1 cellular context compared by ENCODE assay signal in the genomic region with DNA sequence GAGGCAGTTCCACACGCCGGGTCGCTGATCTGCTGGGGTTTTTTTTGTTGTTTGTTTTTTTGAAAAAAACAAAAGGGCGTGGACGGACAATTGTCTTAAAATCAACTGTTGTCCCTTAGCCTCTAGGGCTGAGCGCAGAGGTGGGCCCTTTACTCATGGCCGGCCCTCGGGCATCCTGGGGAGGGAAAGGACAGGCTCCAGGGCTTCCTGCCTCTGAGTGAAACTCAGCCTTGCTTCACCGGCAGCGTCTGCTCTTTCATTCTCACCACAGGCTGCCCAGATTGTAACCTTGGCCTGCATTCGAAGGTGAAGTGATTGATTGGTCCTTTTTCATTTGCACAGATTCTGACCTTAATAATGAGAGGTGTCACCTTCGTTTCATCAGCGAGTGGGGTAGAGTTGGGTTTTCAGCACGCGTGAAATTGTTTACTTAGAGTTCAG.
TF ChIP-seq lines count a peak whose summit lies in the region.

No MANE protein-coding gene starts in this region.

TF ChIP-seq in HepG2, 621 proteins besides CTCF, POLR2A, EP300 and RAD21 (continued from another document and continues in another):
- TF ChIP-seq CBFB (CRISPR knock-in tag; IDR thresholded peaks at IDR 0.05) (no peak), TBX2 (CRISPR knock-in tag; IDR thresholded peaks at IDR 0.05; ENCODE audit: borderline replicate concordance) (no peak), AHR (CRISPR knock-in tag; IDR thresholded peaks at IDR 0.05) (no peak; the same call in 1 of the 2 replicates), ZNF788 (CRISPR knock-in tag; IDR thresholded peaks at IDR 0.05; ENCODE audit: borderline replicate concordance) (no peak), NFKBIZ (CRISPR knock-in tag; IDR thresholded peaks at IDR 0.05) (no peak), ZNF780A (CRISPR knock-in tag; IDR thresholded peaks at IDR 0.05) (no peak), NCOA2 (CRISPR knock-in tag; IDR thresholded peaks at IDR 0.05) (no peak), ZNF225 (CRISPR knock-in tag; IDR thresholded peaks at IDR 0.05) (no peak), NR2F2 (IDR thresholded peaks at IDR 0.05; ENCODE audit: borderline replicate concordance, low read depth) (no peak), TCF7L2 (IDR thresholded peaks at IDR 0.05; ENCODE audit: low read depth, low read length) (no peak), ZNF282 (IDR thresholded peaks at IDR 0.05; ENCODE audit: partially characterized antibody) (no peak), POGZ (CRISPR knock-in tag; IDR thresholded peaks at IDR 0.05) (no peak), SIX4 (CRISPR knock-in tag; IDR thresholded peaks at IDR 0.05) (no peak), KDM5A (IDR thresholded peaks at IDR 0.05; ENCODE audit: borderline replicate concordance, low read length) (peak; percentile 66; the same call in 1 of the 2 replicates), MTA1 (CRISPR knock-in tag; IDR thresholded peaks at IDR 0.05; ENCODE audit: borderline replicate concordance) (no peak), ZNF160 (CRISPR knock-in tag; IDR thresholded peaks at IDR 0.05) (no peak), FOXC1 (CRISPR knock-in tag; IDR thresholded peaks at IDR 0.05; ENCODE audit: borderline replicate concordance) (no peak), RFX1 (IDR thresholded peaks at IDR 0.05) (no peak), PRPF4 (IDR thresholded peaks at IDR 0.05; ENCODE audit: low read depth, low read length, poor library complexity, severe bottlenecking) (no peak), SP2 (CRISPR knock-in tag; IDR thresholded peaks at IDR 0.05) (no peak), CCAR2 (optimal IDR thresholded peaks at IDR 0.05; ENCODE audit: low read depth, low read length) (no peak), SMYD3 (CRISPR knock-in tag; IDR thresholded peaks at IDR 0.05) (no peak), REPIN1 (CRISPR knock-in tag; IDR thresholded peaks at IDR 0.05; ENCODE audit: borderline replicate concordance, low read depth) (no peak), MBNL3 (CRISPR knock-in tag; conservative IDR thresholded peaks at IDR 0.05) (no peak), NCOA5 (CRISPR knock-in tag; IDR thresholded peaks at IDR 0.05) (no peak), ZNF44 (CRISPR knock-in tag; IDR thresholded peaks at IDR 0.05) (0 out of 2 replicates have a peak, but pooled peaks have one; percentile 55), HMGA1 (CRISPR knock-in tag; conservative IDR thresholded peaks at IDR 0.05) (no peak), TGIF2 (CRISPR knock-in tag; IDR thresholded peaks at IDR 0.05) (0 out of 2 replicates have a peak, but pooled peaks have one; percentile 59), ATM (IDR thresholded peaks at IDR 0.05; ENCODE audit: borderline replicate concordance) (no peak), FOXA1 (IDR thresholded peaks at IDR 0.05) (no peak), FOXA1 (CRISPR knock-in tag; IDR thresholded peaks at IDR 0.05) (no peak), ZNF670 (CRISPR knock-in tag; IDR thresholded peaks at IDR 0.05; ENCODE audit: borderline replicate concordance) (0 out of 2 replicates have a peak, but pooled peaks have one; percentile 37), ZFAT (CRISPR knock-in tag; conservative IDR thresholded peaks at IDR 0.05) (no peak), MXD4 (CRISPR knock-in tag; IDR thresholded peaks at IDR 0.05) (no peak), ELF4 (CRISPR knock-in tag; IDR thresholded peaks at IDR 0.05; ENCODE audit: borderline replicate concordance) (no peak), SRF (IDR thresholded peaks at IDR 0.05; ENCODE audit: low read depth, low read length) (no peak), ZFP36L1 (CRISPR knock-in tag; IDR thresholded peaks at IDR 0.05) (no peak), NCOR1 (IDR thresholded peaks at IDR 0.05; ENCODE audit: borderline replicate concordance, low read length) (no peak), LCORL (IDR thresholded peaks at IDR 0.05) (no peak), LCORL (CRISPR knock-in tag; IDR thresholded peaks at IDR 0.05) (0 out of 2 replicates have a peak, but pooled peaks have one; percentile 25), ARID2 (CRISPR knock-in tag; IDR thresholded peaks at IDR 0.05; ENCODE audit: borderline replicate concordance) (peak; percentile 15; the same call in 1 of the 2 replicates), ZBTB20 (CRISPR knock-in tag; IDR thresholded peaks at IDR 0.05; ENCODE audit: borderline replicate concordance, low read depth) (no peak)
- TF ChIP-seq, protein P1, sequence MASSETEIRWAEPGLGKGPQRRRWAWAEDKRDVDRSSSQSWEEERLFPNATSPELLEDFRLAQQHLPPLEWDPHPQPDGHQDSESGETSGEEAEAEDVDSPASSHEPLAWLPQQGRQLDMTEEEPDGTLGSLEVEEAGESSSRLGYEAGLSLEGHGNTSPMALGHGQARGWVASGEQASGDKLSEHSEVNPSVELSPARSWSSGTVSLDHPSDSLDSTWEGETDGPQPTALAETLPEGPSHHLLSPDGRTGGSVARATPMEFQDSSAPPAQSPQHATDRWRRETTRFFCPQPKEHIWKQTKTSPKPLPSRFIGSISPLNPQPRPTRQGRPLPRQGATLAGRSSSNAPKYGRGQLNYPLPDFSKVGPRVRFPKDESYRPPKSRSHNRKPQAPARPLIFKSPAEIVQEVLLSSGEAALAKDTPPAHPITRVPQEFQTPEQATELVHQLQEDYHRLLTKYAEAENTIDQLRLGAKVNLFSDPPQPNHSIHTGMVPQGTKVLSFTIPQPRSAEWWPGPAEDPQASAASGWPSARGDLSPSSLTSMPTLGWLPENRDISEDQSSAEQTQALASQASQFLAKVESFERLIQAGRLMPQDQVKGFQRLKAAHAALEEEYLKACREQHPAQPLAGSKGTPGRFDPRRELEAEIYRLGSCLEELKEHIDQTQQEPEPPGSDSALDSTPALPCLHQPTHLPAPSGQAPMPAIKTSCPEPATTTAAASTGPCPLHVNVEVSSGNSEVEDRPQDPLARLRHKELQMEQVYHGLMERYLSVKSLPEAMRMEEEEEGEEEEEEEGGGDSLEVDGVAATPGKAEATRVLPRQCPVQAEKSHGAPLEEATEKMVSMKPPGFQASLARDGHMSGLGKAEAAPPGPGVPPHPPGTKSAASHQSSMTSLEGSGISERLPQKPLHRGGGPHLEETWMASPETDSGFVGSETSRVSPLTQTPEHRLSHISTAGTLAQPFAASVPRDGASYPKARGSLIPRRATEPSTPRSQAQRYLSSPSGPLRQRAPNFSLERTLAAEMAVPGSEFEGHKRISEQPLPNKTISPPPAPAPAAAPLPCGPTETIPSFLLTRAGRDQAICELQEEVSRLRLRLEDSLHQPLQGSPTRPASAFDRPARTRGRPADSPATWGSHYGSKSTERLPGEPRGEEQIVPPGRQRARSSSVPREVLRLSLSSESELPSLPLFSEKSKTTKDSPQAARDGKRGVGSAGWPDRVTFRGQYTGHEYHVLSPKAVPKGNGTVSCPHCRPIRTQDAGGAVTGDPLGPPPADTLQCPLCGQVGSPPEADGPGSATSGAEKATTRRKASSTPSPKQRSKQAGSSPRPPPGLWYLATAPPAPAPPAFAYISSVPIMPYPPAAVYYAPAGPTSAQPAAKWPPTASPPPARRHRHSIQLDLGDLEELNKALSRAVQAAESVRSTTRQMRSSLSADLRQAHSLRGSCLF (CRISPR knock-in tag; IDR thresholded peaks at IDR 0.05; ENCODE audit: borderline replicate concordance): no peak
- TF ChIP-seq, protein P2, sequence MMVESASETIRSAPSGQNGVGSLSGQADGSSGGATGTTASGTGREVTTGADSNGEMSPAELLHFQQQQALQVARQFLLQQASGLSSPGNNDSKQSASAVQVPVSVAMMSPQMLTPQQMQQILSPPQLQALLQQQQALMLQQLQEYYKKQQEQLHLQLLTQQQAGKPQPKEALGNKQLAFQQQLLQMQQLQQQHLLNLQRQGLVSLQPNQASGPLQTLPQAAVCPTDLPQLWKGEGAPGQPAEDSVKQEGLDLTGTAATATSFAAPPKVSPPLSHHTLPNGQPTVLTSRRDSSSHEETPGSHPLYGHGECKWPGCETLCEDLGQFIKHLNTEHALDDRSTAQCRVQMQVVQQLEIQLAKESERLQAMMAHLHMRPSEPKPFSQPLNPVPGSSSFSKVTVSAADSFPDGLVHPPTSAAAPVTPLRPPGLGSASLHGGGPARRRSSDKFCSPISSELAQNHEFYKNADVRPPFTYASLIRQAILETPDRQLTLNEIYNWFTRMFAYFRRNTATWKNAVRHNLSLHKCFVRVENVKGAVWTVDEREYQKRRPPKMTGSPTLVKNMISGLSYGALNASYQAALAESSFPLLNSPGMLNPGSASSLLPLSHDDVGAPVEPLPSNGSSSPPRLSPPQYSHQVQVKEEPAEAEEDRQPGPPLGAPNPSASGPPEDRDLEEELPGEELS (CRISPR knock-in tag; IDR thresholded peaks at IDR 0.05): no peak
- TF ChIP-seq, protein P3, sequence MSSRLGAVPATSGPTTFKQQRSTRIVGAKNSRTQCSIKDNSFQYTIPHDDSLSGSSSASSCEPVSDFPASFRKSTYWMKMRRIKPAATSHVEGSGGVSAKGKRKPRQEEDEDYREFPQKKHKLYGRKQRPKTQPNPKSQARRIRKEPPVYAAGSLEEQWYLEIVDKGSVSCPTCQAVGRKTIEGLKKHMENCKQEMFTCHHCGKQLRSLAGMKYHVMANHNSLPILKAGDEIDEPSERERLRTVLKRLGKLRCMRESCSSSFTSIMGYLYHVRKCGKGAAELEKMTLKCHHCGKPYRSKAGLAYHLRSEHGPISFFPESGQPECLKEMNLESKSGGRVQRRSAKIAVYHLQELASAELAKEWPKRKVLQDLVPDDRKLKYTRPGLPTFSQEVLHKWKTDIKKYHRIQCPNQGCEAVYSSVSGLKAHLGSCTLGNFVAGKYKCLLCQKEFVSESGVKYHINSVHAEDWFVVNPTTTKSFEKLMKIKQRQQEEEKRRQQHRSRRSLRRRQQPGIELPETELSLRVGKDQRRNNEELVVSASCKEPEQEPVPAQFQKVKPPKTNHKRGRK (CRISPR knock-in tag; IDR thresholded peaks at IDR 0.05): peak; percentile 41; the same call in 1 of the 2 replicates
- TF ChIP-seq, protein P4, sequence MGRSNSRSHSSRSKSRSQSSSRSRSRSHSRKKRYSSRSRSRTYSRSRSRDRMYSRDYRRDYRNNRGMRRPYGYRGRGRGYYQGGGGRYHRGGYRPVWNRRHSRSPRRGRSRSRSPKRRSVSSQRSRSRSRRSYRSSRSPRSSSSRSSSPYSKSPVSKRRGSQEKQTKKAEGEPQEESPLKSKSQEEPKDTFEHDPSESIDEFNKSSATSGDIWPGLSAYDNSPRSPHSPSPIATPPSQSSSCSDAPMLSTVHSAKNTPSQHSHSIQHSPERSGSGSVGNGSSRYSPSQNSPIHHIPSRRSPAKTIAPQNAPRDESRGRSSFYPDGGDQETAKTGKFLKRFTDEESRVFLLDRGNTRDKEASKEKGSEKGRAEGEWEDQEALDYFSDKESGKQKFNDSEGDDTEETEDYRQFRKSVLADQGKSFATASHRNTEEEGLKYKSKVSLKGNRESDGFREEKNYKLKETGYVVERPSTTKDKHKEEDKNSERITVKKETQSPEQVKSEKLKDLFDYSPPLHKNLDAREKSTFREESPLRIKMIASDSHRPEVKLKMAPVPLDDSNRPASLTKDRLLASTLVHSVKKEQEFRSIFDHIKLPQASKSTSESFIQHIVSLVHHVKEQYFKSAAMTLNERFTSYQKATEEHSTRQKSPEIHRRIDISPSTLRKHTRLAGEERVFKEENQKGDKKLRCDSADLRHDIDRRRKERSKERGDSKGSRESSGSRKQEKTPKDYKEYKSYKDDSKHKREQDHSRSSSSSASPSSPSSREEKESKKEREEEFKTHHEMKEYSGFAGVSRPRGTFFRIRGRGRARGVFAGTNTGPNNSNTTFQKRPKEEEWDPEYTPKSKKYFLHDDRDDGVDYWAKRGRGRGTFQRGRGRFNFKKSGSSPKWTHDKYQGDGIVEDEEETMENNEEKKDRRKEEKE (IDR thresholded peaks at IDR 0.05): no peak
- TF ChIP-seq, protein P5, sequence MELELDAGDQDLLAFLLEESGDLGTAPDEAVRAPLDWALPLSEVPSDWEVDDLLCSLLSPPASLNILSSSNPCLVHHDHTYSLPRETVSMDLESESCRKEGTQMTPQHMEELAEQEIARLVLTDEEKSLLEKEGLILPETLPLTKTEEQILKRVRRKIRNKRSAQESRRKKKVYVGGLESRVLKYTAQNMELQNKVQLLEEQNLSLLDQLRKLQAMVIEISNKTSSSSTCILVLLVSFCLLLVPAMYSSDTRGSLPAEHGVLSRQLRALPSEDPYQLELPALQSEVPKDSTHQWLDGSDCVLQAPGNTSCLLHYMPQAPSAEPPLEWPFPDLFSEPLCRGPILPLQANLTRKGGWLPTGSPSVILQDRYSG (CRISPR knock-in tag; IDR thresholded peaks at IDR 0.05): no peak
- TF ChIP-seq, protein P6, sequence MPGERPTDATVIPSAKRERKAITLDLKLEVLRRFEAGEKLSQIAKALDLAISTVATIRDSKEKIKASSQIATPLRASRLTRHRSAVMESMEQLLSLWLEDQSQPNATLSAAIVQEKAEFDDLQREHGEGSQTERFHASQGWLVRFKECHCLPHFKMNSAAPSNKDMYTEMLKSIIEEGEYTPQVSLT (CRISPR knock-in tag; IDR thresholded peaks at IDR 0.05; ENCODE audit: borderline replicate concordance, low read depth): no peak
- TF ChIP-seq, protein P7, sequence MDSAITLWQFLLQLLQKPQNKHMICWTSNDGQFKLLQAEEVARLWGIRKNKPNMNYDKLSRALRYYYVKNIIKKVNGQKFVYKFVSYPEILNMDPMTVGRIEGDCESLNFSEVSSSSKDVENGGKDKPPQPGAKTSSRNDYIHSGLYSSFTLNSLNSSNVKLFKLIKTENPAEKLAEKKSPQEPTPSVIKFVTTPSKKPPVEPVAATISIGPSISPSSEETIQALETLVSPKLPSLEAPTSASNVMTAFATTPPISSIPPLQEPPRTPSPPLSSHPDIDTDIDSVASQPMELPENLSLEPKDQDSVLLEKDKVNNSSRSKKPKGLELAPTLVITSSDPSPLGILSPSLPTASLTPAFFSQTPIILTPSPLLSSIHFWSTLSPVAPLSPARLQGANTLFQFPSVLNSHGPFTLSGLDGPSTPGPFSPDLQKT (CRISPR knock-in tag; IDR thresholded peaks at IDR 0.05; ENCODE audit: borderline replicate concordance): no peak
- TF ChIP-seq, protein P8, sequence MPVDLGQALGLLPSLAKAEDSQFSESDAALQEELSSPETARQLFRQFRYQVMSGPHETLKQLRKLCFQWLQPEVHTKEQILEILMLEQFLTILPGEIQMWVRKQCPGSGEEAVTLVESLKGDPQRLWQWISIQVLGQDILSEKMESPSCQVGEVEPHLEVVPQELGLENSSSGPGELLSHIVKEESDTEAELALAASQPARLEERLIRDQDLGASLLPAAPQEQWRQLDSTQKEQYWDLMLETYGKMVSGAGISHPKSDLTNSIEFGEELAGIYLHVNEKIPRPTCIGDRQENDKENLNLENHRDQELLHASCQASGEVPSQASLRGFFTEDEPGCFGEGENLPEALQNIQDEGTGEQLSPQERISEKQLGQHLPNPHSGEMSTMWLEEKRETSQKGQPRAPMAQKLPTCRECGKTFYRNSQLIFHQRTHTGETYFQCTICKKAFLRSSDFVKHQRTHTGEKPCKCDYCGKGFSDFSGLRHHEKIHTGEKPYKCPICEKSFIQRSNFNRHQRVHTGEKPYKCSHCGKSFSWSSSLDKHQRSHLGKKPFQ (CRISPR knock-in tag; IDR thresholded peaks at IDR 0.05; ENCODE audit: insufficient replicate concordance): no peak
- TF ChIP-seq, protein P9, sequence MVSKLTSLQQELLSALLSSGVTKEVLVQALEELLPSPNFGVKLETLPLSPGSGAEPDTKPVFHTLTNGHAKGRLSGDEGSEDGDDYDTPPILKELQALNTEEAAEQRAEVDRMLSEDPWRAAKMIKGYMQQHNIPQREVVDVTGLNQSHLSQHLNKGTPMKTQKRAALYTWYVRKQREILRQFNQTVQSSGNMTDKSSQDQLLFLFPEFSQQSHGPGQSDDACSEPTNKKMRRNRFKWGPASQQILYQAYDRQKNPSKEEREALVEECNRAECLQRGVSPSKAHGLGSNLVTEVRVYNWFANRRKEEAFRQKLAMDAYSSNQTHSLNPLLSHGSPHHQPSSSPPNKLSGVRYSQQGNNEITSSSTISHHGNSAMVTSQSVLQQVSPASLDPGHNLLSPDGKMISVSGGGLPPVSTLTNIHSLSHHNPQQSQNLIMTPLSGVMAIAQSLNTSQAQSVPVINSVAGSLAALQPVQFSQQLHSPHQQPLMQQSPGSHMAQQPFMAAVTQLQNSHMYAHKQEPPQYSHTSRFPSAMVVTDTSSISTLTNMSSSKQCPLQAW (CRISPR knock-in tag; IDR thresholded peaks at IDR 0.05): peak; percentile 82; the same call in 1 of the 2 replicates
